14 cellular contexts compared by ENCODE assay signal in genomic region chr12:89450922-89451321, GRCh38.
DNase-seq lines count a peak whose midpoint lies in the region; ATAC-seq, FAIRE-seq and TF ChIP-seq lines count a peak whose summit lies in the region.
"Had no signal": no experiment of that assay in that cellular context is flagged by ENCODE, and none has a peak within 500 bp of the region (broad histone marks: within the 10 kb centered on the region; RNA-seq: fewer than 3 reads in every experiment).

No MANE protein-coding gene starts in this region.

- H3K36me3 Mint-ChIP-seq in chondrocyte (ENCODE audit: low read depth): no peaks in the 10 kb centered on the region

- DNase-seq in HepG2 (ENCODE audit: low spot score) (peak; percentile 6), right lobe of liver (no peak), chondrocyte (ENCODE audit: low spot score) (no peak), lung (ENCODE audit: low spot score) (no peak), NCI-H748 (lab: John Stamatoyannopoulos, UW; ENCODE audit: unreplicated experiment) (no peak), UCSD-AML1 (lab: John Stamatoyannopoulos, UW; ENCODE audit: unreplicated experiment) (no peak), NCI-H69 (lab: John Stamatoyannopoulos, UW) (no peak)
- DNase-seq: activated CD4-positive, alpha-beta memory T cell treated with anti-CD3 and anti-CD28 coated beads, Interleukin-2, amount 10 ng/mL, durations not matched to agents 7 days and 5 days; midbrain; NCI-H2227 treated with DMSO at 0.1 percent for 48 hours had no signal

- no peaks in the 10 kb centered on the region for H3K79me2 ChIP-seq in HepG2 (ENCODE audit: insufficient read depth, low read length)

- no peak for TF ChIP-seq RAD21 in HepG2 (CRISPR knock-in tag; IDR thresholded peaks at IDR 0.05)

- H3K9me3 ChIP-seq in HepG2 (ENCODE audit: low read length): no peaks in the 10 kb centered on the region
- H3K9me3 ChIP-seq in right lobe of liver: no peaks in the 10 kb centered on the region
- no peaks in the 10 kb centered on the region for H3K9me3 ChIP-seq in lung (ENCODE audit: control insufficient read depth in 2 of 2, insufficient read depth in 1 of 2, low read length in 1 of 2)
- H3K9me3 ChIP-seq: suprapubic skin had no signal

- H3K4me3 Mint-ChIP-seq in chondrocyte (ENCODE audit: unreplicated experiment): no peak overlapping the region
- H3K4me3 Mint-ChIP-seq: activated CD4-positive, alpha-beta memory T cell treated with anti-CD3 and anti-CD28 coated beads, Interleukin-2, amount 10 ng/mL, durations not matched to agents 7 days and 5 days; activated naive CD8-positive, alpha-beta T cell had no signal

- H3K36me3 ChIP-seq in HepG2 (replicated peaks in 1 of 2; ENCODE audit: control insufficient read depth in 1 of 2, insufficient read depth in 2 of 2, low read length in 2 of 2) (no peaks in the 10 kb centered on the region), right lobe of liver (no peaks in the 10 kb centered on the region), lung (ENCODE audit: control insufficient read depth in 2 of 2, insufficient read depth in 2 of 2, low read length in 2 of 2) (no peaks in the 10 kb centered on the region)
- H3K36me3 ChIP-seq: suprapubic skin had no signal

- no peak overlapping the region for H3K4me3 ChIP-seq in HepG2 (replicated peaks in 1 of 3; ENCODE audit: insufficient read depth in 1 of 3, low read depth in 2 of 3, low read length in 3 of 3)
- no peak overlapping the region for H3K4me3 ChIP-seq in right lobe of liver
- no peak overlapping the region for H3K4me3 ChIP-seq in lung
- H3K4me3 ChIP-seq: suprapubic skin had no signal

- TF ChIP-seq CTCF in HepG2 (CRISPR knock-in tag; IDR thresholded peaks at IDR 0.05): no peak
- TF ChIP-seq CTCF in right lobe of liver (IDR thresholded peaks at IDR 0.05): no peak
- no peak for TF ChIP-seq CTCF in chondrocyte (IDR thresholded peaks at IDR 0.05)
- no peak for TF ChIP-seq CTCF in lung (IDR thresholded peaks at IDR 0.05; ENCODE audit: control extremely low read depth, extremely low read depth)

- TF ChIP-seq POLR2A in HepG2 (IDR thresholded peaks at IDR 0.05; ENCODE audit: insufficient read depth in 1 of 2, low read depth in 2 of 2, low read length in 2 of 2) (no peak), right lobe of liver (IDR thresholded peaks at IDR 0.05) (no peak)

- in situ Hi-C loops in HepG2 (cut with HindIII; ENCODE audit: extremely low pct_ligation_motif_present, low pct_unique_long_range_greater_than_20kb): no loop called here

- no peaks in the 10 kb centered on the region for H4K20me1 ChIP-seq in HepG2 (ENCODE audit: insufficient read depth, low read length)

- H3K27me3 ChIP-seq in HepG2 (ENCODE audit: control insufficient read depth in 1 of 2, insufficient read depth in 2 of 2, low read length in 2 of 2): no peaks in the 10 kb centered on the region
- H3K27me3 ChIP-seq in right lobe of liver: no peaks in the 10 kb centered on the region
- H3K27me3 ChIP-seq in lung (ENCODE audit: control insufficient read depth, insufficient read depth): no peaks in the 10 kb centered on the region
- H3K27me3 ChIP-seq: suprapubic skin had no signal

- H3K27ac Mint-ChIP-seq in chondrocyte (ENCODE audit: unreplicated experiment): peak overlapping the region; percentile 97
- H3K27ac Mint-ChIP-seq: activated CD4-positive, alpha-beta memory T cell treated with anti-CD3 and anti-CD28 coated beads, Interleukin-2, amount 10 ng/mL, durations not matched to agents 7 days and 5 days; activated naive CD8-positive, alpha-beta T cell had no signal

- no peak overlapping the region for H3K27ac ChIP-seq in HepG2 (ENCODE audit: extremely low read length, insufficient read depth, low read length)
- H3K27ac ChIP-seq in right lobe of liver: peak overlapping the region in 1 of 3 donors; percentile 0
- no peak overlapping the region for H3K27ac ChIP-seq in lung (ENCODE audit: low read depth in 1 of 2, low read length in 1 of 2)
- H3K27ac ChIP-seq: KMS-11, suprapubic skin had no signal

- intact Hi-C loops in HepG2 (cut with micrococcal nuclease; ENCODE audit: unreplicated experiment): no loop called here
- intact Hi-C loops in right lobe of liver (cut with DNase I): no loop called here

- H3K9ac ChIP-seq in HepG2 (ENCODE audit: insufficient read depth, low read depth, low read length): no peak overlapping the region
- H3K9ac ChIP-seq: KMS-11 had no signal

- POLR2A ChIA-PET in HepG2 (lab: Yijun Ruan, JAX): interaction anchor here (1.3 kb wide), 1 partner anchor 97 kb away, joined by 4 read pairs; no protein-coding TSS in a partner anchor

- H3K4me2 ChIP-seq in HepG2 (ENCODE audit: low read depth, low read length): no peak overlapping the region
- H3K4me2 ChIP-seq: KMS-11 had no signal

- no peak for FAIRE-seq in HepG2 (lab: Jason Lieb, UNC)

- CTCF ChIA-PET in HepG2 (lab: Yijun Ruan, JAX; ENCODE audit: low intra/inter-chr PET ratio, low total read pairs): no interaction called here

- BruUV-seq in HepG2 (replicated peaks; lab: Mats Ljungman, UMichigan): no TSS peak

- no peaks in the 10 kb centered on the region for H3K9me3 Mint-ChIP-seq in chondrocyte (ENCODE audit: low read depth)

- ATAC-seq in HepG2: no peak
- ATAC-seq in right lobe of liver: no peak
- ATAC-seq in lung (ENCODE audit: insufficient read depth, low FRiP score): peak; percentile 28
- no peak for ATAC-seq in GM21367 (IDR thresholded peaks at IDR 0.05; ENCODE audit: unreplicated experiment)

- no peak overlapping the region for H2AFZ ChIP-seq in HepG2 (ENCODE audit: low read length)

- TF ChIP-seq EP300 in HepG2 (IDR thresholded peaks at IDR 0.05; ENCODE audit: low read depth in 2 of 2, low read length in 2 of 2) (no peak), HepG2 (CRISPR knock-in tag; IDR thresholded peaks at IDR 0.05; ENCODE audit: borderline replicate concordance) (no peak)

- H3K4me1 Mint-ChIP-seq in chondrocyte (ENCODE audit: low read depth): peaks cover 57% of the 10 kb centered on the region

- H3K4me1 ChIP-seq in HepG2 (ENCODE audit: insufficient read depth, low read length) (peaks cover 23% of the 10 kb centered on the region), right lobe of liver (peaks cover 0 to 16% (median 3%) of the 10 kb centered on the region in 4 donors), lung (ENCODE audit: control insufficient read depth in 2 of 2, insufficient read depth in 2 of 2, low read length in 2 of 2) (peaks cover 3 to 13% of the 10 kb centered on the region in 2 donors)

- H3K27me3 Mint-ChIP-seq in chondrocyte (ENCODE audit: low read depth): no peaks in the 10 kb centered on the region
- H3K27me3 Mint-ChIP-seq: activated CD4-positive, alpha-beta memory T cell treated with anti-CD3 and anti-CD28 coated beads, Interleukin-2, amount 10 ng/mL, durations not matched to agents 7 days and 5 days; activated naive CD8-positive, alpha-beta T cell had no signal

TF ChIP-seq in HepG2, 621 proteins besides CTCF, POLR2A, EP300 and RAD21:
- no peak for TF ChIP-seq ZNF383 (CRISPR knock-in tag; IDR thresholded peaks at IDR 0.05; ENCODE audit: borderline replicate concordance)
- TF ChIP-seq ZNF44 (CRISPR knock-in tag; IDR thresholded peaks at IDR 0.05): no peak
- no peak for TF ChIP-seq HMG20B (CRISPR knock-in tag; conservative IDR thresholded peaks at IDR 0.05)
- no peak for TF ChIP-seq IKZF1 (IDR thresholded peaks at IDR 0.05)
- no peak for TF ChIP-seq ZSCAN30 (CRISPR knock-in tag; IDR thresholded peaks at IDR 0.05)
- TF ChIP-seq SRY (CRISPR knock-in tag; IDR thresholded peaks at IDR 0.05): no peak
- TF ChIP-seq HOXD1 (CRISPR knock-in tag; IDR thresholded peaks at IDR 0.05): no peak
- TF ChIP-seq IKZF5 (CRISPR knock-in tag; IDR thresholded peaks at IDR 0.05): no peak
TF ChIP-seq in HepG2: peak in this region for 0.
